In the genomic region with DNA sequence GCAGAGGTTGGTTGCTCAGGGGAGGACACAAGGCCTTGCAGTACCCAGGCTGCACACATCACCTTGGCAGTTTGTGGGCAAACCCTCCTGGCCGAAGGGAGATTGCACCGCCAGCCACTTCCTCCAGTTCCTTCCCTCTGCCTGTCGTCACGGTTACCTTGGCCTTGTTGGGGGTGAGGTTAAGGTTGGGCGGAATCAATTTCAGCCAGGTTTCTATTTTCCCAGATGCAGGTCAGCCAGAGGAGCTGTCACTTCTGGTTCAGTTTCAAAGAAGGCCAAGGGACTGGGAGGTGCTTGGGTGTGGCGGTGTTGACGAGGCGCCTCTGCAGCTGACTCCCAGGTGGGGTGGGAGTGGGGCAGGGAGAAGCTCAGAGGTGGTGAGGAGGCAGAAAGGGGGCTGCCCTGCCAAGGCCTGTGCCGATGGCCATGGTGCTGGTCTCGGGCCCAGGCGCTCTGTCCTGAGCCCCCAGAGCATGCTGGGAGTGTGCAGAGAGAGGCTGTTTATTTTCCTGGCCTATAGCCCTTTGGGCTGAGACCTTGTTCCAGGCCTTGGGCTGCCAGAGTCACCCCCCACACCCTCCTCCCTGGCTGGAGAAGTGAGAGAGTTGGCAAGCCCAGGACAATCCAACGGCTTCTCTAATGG, we compare ENCODE assay signal across 9 cellular contexts. TPM values are rescaled to one million over a fixed set of nuclear protein-coding genes. Genes with fewer than 3 reads are reported as not detected.
DNase-seq lines count a peak whose midpoint lies in the region; ATAC-seq and TF ChIP-seq lines count a peak whose summit lies in the region.
"Had no signal": no experiment of that assay in that cellular context is flagged by ENCODE, and none has a peak within 500 bp of the region (broad histone marks: within the 10 kb centered on the region; RNA-seq: fewer than 3 reads in every experiment).

No MANE protein-coding gene starts in this region.

- TF ChIP-seq CTCF in gastroesophageal sphincter (IDR thresholded peaks at IDR 0.05) (peak in 1 of 4 experiments; percentile 8), nephron progenitor cell (IDR thresholded peaks at IDR 0.05) (no peak)

- H3K27me3 ChIP-seq in gastroesophageal sphincter: no peaks in the 10 kb centered on the region

- peak overlapping the region in 3 of 4 donors; percentile 59 to 68 (median 60) for H3K27ac ChIP-seq in gastroesophageal sphincter

- H3K9me3 ChIP-seq in gastroesophageal sphincter: no peaks in the 10 kb centered on the region

- TF ChIP-seq EP300 in gastroesophageal sphincter (IDR thresholded peaks at IDR 0.05): no peak

- peaks cover 8% of the 10 kb centered on the region for H3K27me3 Mint-ChIP-seq in nephron progenitor cell (ENCODE audit: low read depth, poor library complexity)
- H3K27me3 Mint-ChIP-seq: activated naive CD4-positive, alpha-beta T cell treated with anti-CD3 and anti-CD28 coated beads, Interleukin-2, amount 50 U/mL, for 24 hours had no signal

- no peak overlapping the region for H3K4me3 ChIP-seq in gastroesophageal sphincter

- peaks cover 31% of the 10 kb centered on the region for H3K36me3 Mint-ChIP-seq in nephron progenitor cell (ENCODE audit: low read depth)
- H3K36me3 Mint-ChIP-seq: activated naive CD4-positive, alpha-beta T cell treated with anti-CD3 and anti-CD28 coated beads, Interleukin-2, amount 50 U/mL, for 24 hours had no signal

- WGBS in gastroesophageal sphincter (ENCODE audit: low coverage in 1 of 2), 2 donors: 80% methylated on average over 1 of the region's 12 CpGs; no CpG with 5 or more reads in 1 of the 2 donors

- H3K4me3 Mint-ChIP-seq in nephron progenitor cell: peak overlapping the region; percentile 53
- H3K4me3 Mint-ChIP-seq: activated naive CD4-positive, alpha-beta T cell treated with anti-CD3 and anti-CD28 coated beads, Interleukin-2, amount 50 U/mL, for 24 hours had no signal

- in situ Hi-C loops in Caki2 (cut with HindIII; ENCODE audit: low pct_unique_long_range_greater_than_20kb, low sequenced_read_pairs): no loop called here

- H3K4me1 ChIP-seq in gastroesophageal sphincter: peaks cover 2 to 91% (median 49%) of the 10 kb centered on the region in 3 donors

- ATAC-seq in gastroesophageal sphincter (peak; percentile 50), GM21723 (IDR thresholded peaks at IDR 0.05; ENCODE audit: unreplicated experiment) (no peak), HG03565 (IDR thresholded peaks at IDR 0.05; ENCODE audit: unreplicated experiment) (no peak)

- peaks cover 73% of the 10 kb centered on the region for H3K4me1 Mint-ChIP-seq in nephron progenitor cell
- H3K4me1 Mint-ChIP-seq: activated naive CD4-positive, alpha-beta T cell treated with anti-CD3 and anti-CD28 coated beads, Interleukin-2, amount 50 U/mL, for 24 hours had no signal

- peak overlapping the region; percentile 95 for H3K27ac Mint-ChIP-seq in nephron progenitor cell
- H3K27ac Mint-ChIP-seq: activated naive CD4-positive, alpha-beta T cell treated with anti-CD3 and anti-CD28 coated beads, Interleukin-2, amount 50 U/mL, for 24 hours had no signal

- no peaks in the 10 kb centered on the region for H3K9me3 Mint-ChIP-seq in nephron progenitor cell
- H3K9me3 Mint-ChIP-seq: activated naive CD4-positive, alpha-beta T cell treated with anti-CD3 and anti-CD28 coated beads, Interleukin-2, amount 50 U/mL, for 24 hours had no signal

- TF ChIP-seq POLR2A in gastroesophageal sphincter (IDR thresholded peaks at IDR 0.05): no peak

- peak; percentile 34 for DNase-seq in Caki2 (ENCODE audit: low read depth)
- DNase-seq in NCI-H2196 (lab: John Stamatoyannopoulos, UW; ENCODE audit: unreplicated experiment): peak; percentile 76
- DNase-seq in nephron progenitor cell: no peak
- DNase-seq in activated CD8-positive, alpha-beta memory T cell treated with anti-CD3 and anti-CD28 coated beads for 24 hours: no peak
- DNase-seq in NCI-H226: no peak

- H3K36me3 ChIP-seq in gastroesophageal sphincter: peaks cover 0 to 22% of the 10 kb centered on the region in 2 donors

RNA-seq across cellular contexts. Expression of a gene that starts 31.4 kb away (rescaled TPM):
- 34.2 and 36.6 TPM in 2 replicates for total RNA-seq in Caki2 (2014; rRNA removed; shearing (Covaris generic); ENCODE audit: low replicate concordance)
- 10 to 100 TPM; 55.6 to 90.0 (median 70.8) TPM for total RNA-seq in gastroesophageal sphincter

Comparison
In these comparisons a context has a peak if more than half of its experiments do, and no peak if none do; other contexts are left out.
1. DNase-seq: peak in Caki2 (single experiment) and NCI-H2196 (single experiment); none in nephron progenitor cell (single experiment), activated CD8-positive, alpha-beta memory T cell treated with anti-CD3 and anti-CD28 coated beads for 24 hours (single experiment) and NCI-H226 (single experiment).